18 cellular contexts compared by ENCODE assay signal in the genomic region with DNA sequence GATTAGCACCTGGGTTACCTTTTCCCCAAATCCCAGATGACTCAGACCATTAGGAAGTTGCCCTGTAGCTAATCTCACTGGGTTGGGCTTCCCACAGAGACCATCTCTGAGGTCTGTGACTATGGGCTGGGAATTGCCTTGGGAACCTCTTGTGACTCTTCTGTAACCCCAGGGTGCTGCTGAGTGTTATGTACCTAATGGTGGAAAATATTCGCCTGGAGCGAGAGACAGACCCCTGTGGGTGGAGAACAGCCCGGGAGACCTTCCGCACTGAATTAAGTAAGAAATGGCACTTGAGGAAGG. TPM values are rescaled to one million over a fixed set of nuclear protein-coding genes. Genes with fewer than 3 reads are reported as not detected.
"Had no signal": no experiment of that assay in that cellular context is flagged by ENCODE, and none has a peak within 500 bp of the region (broad histone marks: within the 10 kb centered on the region; RNA-seq: fewer than 3 reads in every experiment).

No MANE protein-coding gene starts in this region.

- DNase-seq: activated CD8-positive, alpha-beta T cell treated with anti-CD3 and anti-CD28 coated beads for 36 hours; activated naive CD4-positive, alpha-beta T cell treated with anti-CD3 and anti-CD28 coated beads, Interleukin-2, amount 50 U/mL, for 16 hours; adrenal gland; glutamatergic neuron; left lung; stimulated activated CD4-positive, alpha-beta T cell treated with anti-CD3 and anti-CD28 coated beads, Interleukin-2, amount 100 ng/mL, for 48 hours; stimulated activated naive CD4-positive, alpha-beta T cell treated with Interleukin-2 at 50 U/mL for 16 hours; T1000; testis; upper lobe of right lung had no signal

- H3K27ac ChIP-seq: adrenal gland, esophagus muscularis mucosa, left lung, testis, upper lobe of right lung, VCaP had no signal

- H3K27ac Mint-ChIP-seq: activated CD8-positive, alpha-beta T cell treated with anti-CD3 and anti-CD28 coated beads for 36 hours; dendritic cell treated with granulocyte-macrophage colony-stimulating factor and Interleukin-4, amounts not matched to agents 40 ng/mL and 50 ng/mL, for 4 days had no signal

- H3K27me3 ChIP-seq: adrenal gland, esophagus muscularis mucosa, left lung, testis, upper lobe of right lung had no signal

- H3K4me3 ChIP-seq: adrenal gland, esophagus muscularis mucosa, left lung, testis, upper lobe of right lung had no signal

- H3K9me3 Mint-ChIP-seq: activated T-helper 17 cell treated with anti-CD3 and anti-CD28 coated beads, Interleukin-2, amount 50 U/mL, for 72 hours had no signal

- H3K4me3 Mint-ChIP-seq: activated CD8-positive, alpha-beta T cell treated with anti-CD3 and anti-CD28 coated beads for 36 hours; activated T-helper 17 cell treated with anti-CD3 and anti-CD28 coated beads, Interleukin-2, amount 50 U/mL, for 72 hours; dendritic cell treated with granulocyte-macrophage colony-stimulating factor and Interleukin-4, amounts not matched to agents 40 ng/mL and 50 ng/mL, for 4 days; neural crest cell had no signal

- ATAC-seq: activated CD8-positive, alpha-beta T cell treated with anti-CD3 and anti-CD28 coated beads for 36 hours; activated T-helper 17 cell treated with anti-CD3 and anti-CD28 coated beads, Interleukin-2, amount 50 U/mL, for 72 hours; left lung had no signal

- H3K36me3 ChIP-seq: adrenal gland, left lung, upper lobe of right lung had no signal

- H3K9me3 ChIP-seq: adrenal gland, esophagus muscularis mucosa, testis, upper lobe of right lung had no signal

- H3K27me3 Mint-ChIP-seq: activated CD8-positive, alpha-beta T cell treated with anti-CD3 and anti-CD28 coated beads for 36 hours; activated T-helper 17 cell treated with anti-CD3 and anti-CD28 coated beads, Interleukin-2, amount 50 U/mL, for 72 hours; dendritic cell treated with granulocyte-macrophage colony-stimulating factor and Interleukin-4, amounts not matched to agents 40 ng/mL and 50 ng/mL, for 4 days had no signal

- H3K4me1 ChIP-seq: adrenal gland, esophagus muscularis mucosa, left lung, testis, upper lobe of right lung had no signal

RNA-seq across cellular contexts. Expression of a gene that starts 48.1 kb away (rescaled TPM):
- total RNA-seq: fibroblast of villous mesenchyme, mesenteric fat pad, osteocyte, upper lobe of right lung had no signal
